14 cellular contexts compared by ENCODE assay signal in genomic region chr19:51111606-51112005, GRCh38. TPM values are rescaled to one million over a fixed set of nuclear protein-coding genes. Genes with fewer than 3 reads are reported as not detected.
DNase-seq lines count a peak whose midpoint lies in the region; ATAC-seq and TF ChIP-seq lines count a peak whose summit lies in the region.
"Had no signal": no experiment of that assay in that cellular context is flagged by ENCODE, and none has a peak within 500 bp of the region (broad histone marks: within the 10 kb centered on the region; RNA-seq: fewer than 3 reads in every experiment).

No MANE protein-coding gene starts in this region.

- TF ChIP-seq POLR2A in HCT116 (IDR thresholded peaks at IDR 0.05; ENCODE audit: borderline replicate concordance, extremely low read depth, insufficient read depth, insufficient read length), result no peak

- BruUV-seq in HCT116 (replicated peaks; lab: Mats Ljungman, UMichigan), result no TSS peak

- H3K79me2 ChIP-seq in HCT116 (ENCODE audit: insufficient read depth, low read length), result peaks cover 14% of the 10 kb centered on the region

- no peak for TF ChIP-seq RAD21 in HCT116 (IDR thresholded peaks at IDR 0.05; ENCODE audit: low read depth)

- no peak overlapping the region for H3K9ac ChIP-seq in HCT116 (ENCODE audit: low read length)

- H3K9me3 ChIP-seq in HCT116 (ENCODE audit: control insufficient read depth in 1 of 2, insufficient read depth in 1 of 2, low read depth in 1 of 2, low read length in 2 of 2), result no peaks in the 10 kb centered on the region
- H3K9me3 ChIP-seq: SJCRH30 had no signal

- H3K36me3 ChIP-seq in HCT116 (ENCODE audit: control insufficient read depth in 1 of 2, insufficient read depth in 2 of 2, low read length in 2 of 2), result no peaks in the 10 kb centered on the region
- H3K36me3 ChIP-seq: SJCRH30 had no signal

- no peak overlapping the region for H3K27ac ChIP-seq in HCT116 (ENCODE audit: low read depth, low read length)
- H3K27ac ChIP-seq: SJCRH30 had no signal

- ATAC-seq in HCT116 (peak; percentile 39), HG02884 (IDR thresholded peaks at IDR 0.05; ENCODE audit: unreplicated experiment) (no peak)

- TF ChIP-seq CTCF in HCT116 (IDR thresholded peaks at IDR 0.05 in 2 of 3, conservative IDR thresholded peaks at IDR 0.05 in 1 of 3; ENCODE audit: borderline replicate concordance in 1 of 3, insufficient read depth in 1 of 3, low read depth in 2 of 3, low read length in 2 of 3) (peak in 2 of 3 experiments; percentile 62 to 77; a peak in 4 of 6 replicates), WI38 (IDR thresholded peaks at IDR 0.05; ENCODE audit: low read depth, low read length) (peak; percentile 38)

- H3K27me3 ChIP-seq in HCT116 (ENCODE audit: insufficient read depth, low read length), result no peaks in the 10 kb centered on the region; the same call in 1 of the 2 replicates

- peak overlapping the region; percentile 38 for H3K4me2 ChIP-seq in HCT116 (ENCODE audit: low read length)

- RAD21 ChIA-PET in HCT116 (lab: Charles Lee; ENCODE audit: low non-redundant PET in 1 of 2, low total read pairs in 2 of 2, uncharacterized antibody in 2 of 2, unreplicated experiment in 2 of 2), result no interaction called here

- H2AFZ ChIP-seq in HCT116 (ENCODE audit: low read depth, low read length, poor library complexity, severe bottlenecking), result no peak overlapping the region

- POLR2A ChIA-PET in HCT116 (lab: Charles Lee), result no interaction called here

- CTCF ChIA-PET in HCT116 (lab: Charles Lee), result interaction anchor here (1.2 kb wide), 1 partner anchor 148 kb away, joined by 3 read pairs; no protein-coding TSS in a partner anchor

- H3K4me3 ChIP-seq in HCT116 (replicated peaks in 1 of 2; ENCODE audit: low read depth in 1 of 2, low read length in 2 of 2) (no peak overlapping the region), WI38 (ENCODE audit: low read depth, low read length) (no peak overlapping the region)
- H3K4me3 ChIP-seq: SJCRH30 had no signal

- H3K4me1 ChIP-seq in HCT116 (ENCODE audit: control insufficient read depth in 1 of 2, insufficient read depth in 2 of 2, low read length in 2 of 2), result peaks cover 19 to 37% of the 10 kb centered on the region in 2 experiments
- H3K4me1 ChIP-seq: SJCRH30 had no signal

- no peaks in the 10 kb centered on the region for H3K9me2 ChIP-seq in HCT116 (ENCODE audit: insufficient read depth)

- intact Hi-C loops in HCT116 (cut with micrococcal nuclease), result no loop called here

- no peaks in the 10 kb centered on the region for H4K20me1 ChIP-seq in HCT116 (ENCODE audit: insufficient read depth)

- DNase-seq in COR-L47 (lab: John Stamatoyannopoulos, UW) (peak; percentile 1), HCT116 (ENCODE audit: low read depth, low spot score) (peak; percentile 40), left kidney (ENCODE audit: low read depth, low spot score) (peak; percentile 28), epidermal melanocyte (ENCODE audit: insufficient read length, low spot score) (no peak), retina (no peak)
- DNase-seq in activated T-cell treated with anti-CD3 and anti-CD28 coated beads, Interleukin-2, amount 50 U/mL, for 1 hour, result no peak
- DNase-seq: activated CD4-positive, alpha-beta T cell treated with anti-CD3 and anti-CD28 coated beads for 48 hours; activated naive CD4-positive, alpha-beta T cell treated with anti-CD3 and anti-CD28 coated beads for 36 hours; effector CD4-positive, alpha-beta T cell; SJCRH30 had no signal

TF ChIP-seq in HCT116, 20 proteins besides CTCF, POLR2A, EP300 and RAD21:
- TF ChIP-seq EGR1 (IDR thresholded peaks at IDR 0.05; ENCODE audit: low read depth) (no peak), SP1 (IDR thresholded peaks at IDR 0.05; ENCODE audit: low read depth) (no peak), POLR2AphosphoS5 (IDR thresholded peaks at IDR 0.05; ENCODE audit: low read depth, low read length) (no peak), EZH2 (IDR thresholded peaks at IDR 0.05) (no peak), CBX3 (IDR thresholded peaks at IDR 0.05; ENCODE audit: low read depth) (no peak), SRF (IDR thresholded peaks at IDR 0.05; ENCODE audit: low read depth) (no peak), TCF7L2 (IDR thresholded peaks at IDR 0.05; ENCODE audit: borderline replicate concordance, extremely low read depth, insufficient read depth, insufficient read length) (no peak), EZH2phosphoT487 (IDR thresholded peaks at IDR 0.05; ENCODE audit: borderline replicate concordance) (no peak), ZFX (IDR thresholded peaks at IDR 0.05) (no peak), ZBTB33 (IDR thresholded peaks at IDR 0.05; ENCODE audit: extremely low read depth, insufficient replicate concordance, low read length) (no peak)

RNA-seq across cellular contexts. Expression of gene CTU1, which starts 3.4 kb away (rescaled TPM):
- 14.0 TPM for total RNA-seq in HCT116 (2021; ENCODE audit: unreplicated experiment)
- polyA plus RNA-seq in HCT116 (2012), result 7.3 and 7.9 TPM in 2 replicates

RNA-seq across cellular contexts. Expression of gene SIGLEC9, which starts 13.1 kb away (rescaled TPM):
- total RNA-seq in HCT116 (2021; ENCODE audit: unreplicated experiment), result not detected
- not detected in 2 replicates for polyA plus RNA-seq in HCT116 (2012)
- total RNA-seq: SJCRH30 had no signal

RNA-seq across cellular contexts. Expression of gene KLK14, which starts 28.9 kb away (rescaled TPM):
- total RNA-seq in HCT116 (2021; ENCODE audit: unreplicated experiment), result 0.76 TPM
- polyA plus RNA-seq in HCT116 (2012), result 0.37 and 0.47 TPM in 2 replicates
- total RNA-seq: SJCRH30, skeletal muscle tissue, urinary bladder had no signal

RNA-seq across cellular contexts. Expression of gene SIGLEC7, which starts 30.5 kb away (rescaled TPM):
- total RNA-seq in HCT116 (2021; ENCODE audit: unreplicated experiment), result not detected
- polyA plus RNA-seq in HCT116 (2012), result not detected in 2 replicates
- total RNA-seq: activated naive CD4-positive, alpha-beta T cell treated with anti-CD3 and anti-CD28 coated beads for 36 hours; SJCRH30 had no signal

RNA-seq across cellular contexts. Expression of gene KLK13, which starts 46.7 kb away (rescaled TPM):
- total RNA-seq in HCT116 (2021; ENCODE audit: unreplicated experiment), result 3.2 TPM
- polyA plus RNA-seq in HCT116 (2012), result 1.9 and 2.2 TPM in 2 replicates
- total RNA-seq: activated naive CD4-positive, alpha-beta T cell treated with anti-CD3 and anti-CD28 coated beads for 36 hours; SJCRH30; skeletal muscle tissue; urinary bladder had no signal

Comparison
In these comparisons a context has a peak if more than half of its experiments do, and no peak if none do; other contexts are left out.
1. DNase-seq: peak in COR-L47 (single experiment), HCT116 (single experiment) and left kidney (single experiment); none in activated T-cell treated with anti-CD3 and anti-CD28 coated beads, Interleukin-2, amount 50 U/mL, for 1 hour (single experiment), epidermal melanocyte (single experiment) and retina (single experiment).